ENCODE assay signal across 9 cellular contexts in genomic region chr1:24536391-24536840, GRCh38. TPM values are rescaled to one million over a fixed set of nuclear protein-coding genes. Genes with fewer than 3 reads are reported as not detected.
A peak's percentile ranks its signal among the peaks of the same experiment; 100 is the strongest.
DNase-seq lines count a peak whose midpoint lies in the region; ATAC-seq and TF ChIP-seq lines count a peak whose summit lies in the region.
"Had no signal": no experiment of that assay in that cellular context is flagged by ENCODE, and none has a peak within 500 bp of the region (broad histone marks: within the 10 kb centered on the region; RNA-seq: fewer than 3 reads in every experiment).

No MANE protein-coding gene starts in this region.

- 78 to 92% methylated on average over 7 of the region's 7 CpGs for WGBS in endodermal cell (ENCODE audit: insufficient coverage in 1 of 2, insufficient read length in 1 of 2), 2 experiments

- no peak overlapping the region for H3K9ac ChIP-seq in endodermal cell (ENCODE audit: extremely low read depth, low read length, poor library complexity, severe bottlenecking)

- H3K4me1 Mint-ChIP-seq in stimulated activated naive CD8-positive, alpha-beta T cell treated with anti-CD3 and anti-CD28 coated beads, Interleukin-15, amount 100 ng/mL, for 72 hours = peaks cover 90% of the 10 kb centered on the region
- peaks cover 2% of the 10 kb centered on the region for H3K4me1 Mint-ChIP-seq in endodermal cell

- ATAC-seq in lower lobe of right lung = peak; percentile 72 to 81
- peak; percentile 80 for ATAC-seq in stimulated activated naive CD8-positive, alpha-beta T cell treated with anti-CD3 and anti-CD28 coated beads, Interleukin-15, amount 100 ng/mL, for 72 hours
- ATAC-seq in HG02588 (IDR thresholded peaks at IDR 0.05; ENCODE audit: unreplicated experiment) = no peak

- peak; percentile 52 for DNase-seq in activated gamma-delta T cell treated with Interleukin-2 at 50 U/mL for 16 hours
- DNase-seq in activated gamma-delta T cell (lab: John Stamatoyannopoulos, UW) = no peak
- DNase-seq in NCI-H2107 treated with DMSO at 0.1 percent for 48 hours (lab: John Stamatoyannopoulos, UW; ENCODE audit: unreplicated experiment) = peak; percentile 91
- peak; percentile 49 for DNase-seq in activated T-cell treated with anti-CD3 and anti-CD28 coated beads for 4 hours
- DNase-seq in lower lobe of right lung = no peak
- DNase-seq in stimulated activated naive CD8-positive, alpha-beta T cell treated with anti-CD3 and anti-CD28 coated beads, Interleukin-15, amount 100 ng/mL, for 72 hours = peak; percentile 34 to 71
- no peak for DNase-seq in endodermal cell

- H3K27ac Mint-ChIP-seq in stimulated activated naive CD8-positive, alpha-beta T cell treated with anti-CD3 and anti-CD28 coated beads, Interleukin-15, amount 100 ng/mL, for 72 hours = peak overlapping the region; percentile 91 to 98
- no peak overlapping the region for H3K27ac Mint-ChIP-seq in endodermal cell

- H3K27ac ChIP-seq in lower lobe of right lung = peak overlapping the region; percentile 31
- H3K27ac ChIP-seq in endodermal cell (ENCODE audit: low read depth, low read length) = no peak overlapping the region
- H3K27ac ChIP-seq: adrenal gland had no signal

- intact Hi-C loops in lower lobe of right lung (cut with DNase I) = no loop called here

- no peaks in the 10 kb centered on the region for H3K27me3 Mint-ChIP-seq in stimulated activated naive CD8-positive, alpha-beta T cell treated with anti-CD3 and anti-CD28 coated beads, Interleukin-15, amount 100 ng/mL, for 72 hours
- H3K27me3 Mint-ChIP-seq in endodermal cell (ENCODE audit: insufficient read depth) = no peaks in the 10 kb centered on the region

- no peak overlapping the region for H3K4me3 ChIP-seq in lower lobe of right lung
- H3K4me3 ChIP-seq in endodermal cell (ENCODE audit: low read length) = no peak overlapping the region
- H3K4me3 ChIP-seq: adrenal gland had no signal

- no peaks in the 10 kb centered on the region for H3K27me3 ChIP-seq in lower lobe of right lung (ENCODE audit: low read depth)
- no peaks in the 10 kb centered on the region for H3K27me3 ChIP-seq in endodermal cell (ENCODE audit: control insufficient read depth, insufficient read depth, low read length, poor library complexity, severe bottlenecking)
- H3K27me3 ChIP-seq: adrenal gland had no signal

- H3K9me3 ChIP-seq in lower lobe of right lung = no peaks in the 10 kb centered on the region
- no peaks in the 10 kb centered on the region for H3K9me3 ChIP-seq in endodermal cell (ENCODE audit: control insufficient read depth, low read length)
- H3K9me3 ChIP-seq: adrenal gland had no signal

- H3K4me1 ChIP-seq in lower lobe of right lung (peaks cover 3% of the 10 kb centered on the region), endodermal cell (ENCODE audit: control insufficient read depth, insufficient read depth, low read length) (no peaks in the 10 kb centered on the region)
- H3K4me1 ChIP-seq: adrenal gland had no signal

- no peaks in the 10 kb centered on the region for H3K9me3 Mint-ChIP-seq in stimulated activated naive CD8-positive, alpha-beta T cell treated with anti-CD3 and anti-CD28 coated beads, Interleukin-15, amount 100 ng/mL, for 72 hours
- no peaks in the 10 kb centered on the region for H3K9me3 Mint-ChIP-seq in endodermal cell

- H3K36me3 ChIP-seq in lower lobe of right lung (peaks cover 26% of the 10 kb centered on the region), endodermal cell (ENCODE audit: control insufficient read depth, insufficient read depth, low read length) (peaks cover 58% of the 10 kb centered on the region)

- no peak for TF ChIP-seq CTCF in lower lobe of right lung (IDR thresholded peaks at IDR 0.05)
- TF ChIP-seq CTCF in endodermal cell (conservative IDR thresholded peaks at IDR 0.05) = no peak

- H3K36me3 Mint-ChIP-seq in endodermal cell (ENCODE audit: low read depth) = peaks cover 60% of the 10 kb centered on the region

- H3K4me3 Mint-ChIP-seq in stimulated activated naive CD8-positive, alpha-beta T cell treated with anti-CD3 and anti-CD28 coated beads, Interleukin-15, amount 100 ng/mL, for 72 hours = peak overlapping the region; percentile 84 to 88
- H3K4me3 Mint-ChIP-seq in endodermal cell = no peak overlapping the region

RNA-seq across cellular contexts. Expression of gene NCMAP, which starts 19.5 kb away (rescaled TPM):
- 9.2 TPM for total RNA-seq in lower lobe of right lung
- under 1 TPM; 0.15 to 0.42 TPM for total RNA-seq in endodermal cell
- not detected for polyA plus RNA-seq in endodermal cell (2013, experiment 1 of 2)
- not detected for polyA plus RNA-seq in endodermal cell (2013, experiment 2 of 2)

RNA-seq across cellular contexts. Expression of gene RCAN3, which starts 33.8 kb away (rescaled TPM):
- total RNA-seq in lower lobe of right lung (16.7 TPM), endodermal cell (10 to 100 TPM; 31.9 to 36.8 TPM)
- 10.5 TPM for polyA plus RNA-seq in endodermal cell (2013, experiment 1 of 2)
- 11.3 TPM for polyA plus RNA-seq in endodermal cell (2013, experiment 2 of 2)

Comparison
In these comparisons a context has a peak if more than half of its experiments do, and no peak if none do; other contexts are left out.
1. DNase-seq: peak in activated gamma-delta T cell treated with Interleukin-2 at 50 U/mL for 16 hours (single experiment), NCI-H2107 treated with DMSO at 0.1 percent for 48 hours (single experiment), activated T-cell treated with anti-CD3 and anti-CD28 coated beads for 4 hours (single experiment) and stimulated activated naive CD8-positive, alpha-beta T cell treated with anti-CD3 and anti-CD28 coated beads, Interleukin-15, amount 100 ng/mL, for 72 hours (2 of 2); none in activated gamma-delta T cell (single experiment), lower lobe of right lung (single experiment) and endodermal cell (single experiment).